In genomic region chr16:89701425-89702406, GRCh38 we compare ENCODE assay signal across 8 cellular contexts. TPM values are rescaled to one million over a fixed set of nuclear protein-coding genes. Genes with fewer than 3 reads are reported as not detected.
A peak's percentile ranks its signal among the peaks of the same experiment; 100 is the strongest.
DNase-seq lines count a peak whose midpoint lies in the region; ATAC-seq and TF ChIP-seq lines count a peak whose summit lies in the region.

Gene SPATA2L (minus strand): TSS chr16:89701705. CDS start chr16:89701232, 473 bp downstream.

- ATAC-seq in stimulated activated naive CD8-positive, alpha-beta T cell treated with anti-CD3 and anti-CD28 coated beads, Interleukin-15, amount 100 ng/mL, for 72 hours = peak; percentile 80

- H3K4me3 ChIP-seq in GM23248 (peak within 1 kb of the TSS; percentile 85), fibroblast of the aortic adventitia (ENCODE audit: low read depth, low read length) (peak within 1 kb of the TSS; percentile 80)

- H3K79me2 ChIP-seq in GM23248 (ENCODE audit: insufficient read depth) = no peaks in the 10 kb centered on the region

- no peak within 1 kb of the TSS for H3K27ac Mint-ChIP-seq in nephron progenitor cell
- peak within 1 kb of the TSS; percentile 46 to 80 for H3K27ac Mint-ChIP-seq in stimulated activated naive CD8-positive, alpha-beta T cell treated with anti-CD3 and anti-CD28 coated beads, Interleukin-15, amount 100 ng/mL, for 72 hours

- no peaks in the 10 kb centered on the region; the same call in 1 of the 2 replicates for H3K36me3 ChIP-seq in GM23248 (ENCODE audit: low read depth)

- peaks cover 20% of the 10 kb centered on the region for H3K4me1 Mint-ChIP-seq in nephron progenitor cell
- peaks cover 35% of the 10 kb centered on the region for H3K4me1 Mint-ChIP-seq in stimulated activated naive CD8-positive, alpha-beta T cell treated with anti-CD3 and anti-CD28 coated beads, Interleukin-15, amount 100 ng/mL, for 72 hours

- TF ChIP-seq CTCF in fibroblast of the aortic adventitia (IDR thresholded peaks at IDR 0.05; ENCODE audit: insufficient read depth, low read length) (peak; percentile 24), nephron progenitor cell (IDR thresholded peaks at IDR 0.05) (no peak)

- H4K20me1 ChIP-seq in GM23248 (ENCODE audit: insufficient read depth) = no peaks in the 10 kb centered on the region

- no peaks in the 10 kb centered on the region for H3K9me3 ChIP-seq in GM23248 (ENCODE audit: low read depth)

- DNase-seq in ELR (ENCODE audit: low read depth) (peak; percentile 88), GM23248 (peak; percentile 88), LHCN-M2 (ENCODE audit: low read depth) (peak; percentile 55), RPMI8226 (peak; percentile 95), fibroblast of the aortic adventitia (ENCODE audit: low read depth) (peak; percentile 59), nephron progenitor cell (peak; percentile 96)
- peak; percentile 97 for DNase-seq in activated T-helper 9 cell treated with anti-CD3 and anti-CD28 coated beads, Interleukin-2, amount 50 U/mL, for 16 hours (ENCODE audit: low read depth)
- peak; percentile 98 to 99 for DNase-seq in stimulated activated naive CD8-positive, alpha-beta T cell treated with anti-CD3 and anti-CD28 coated beads, Interleukin-15, amount 100 ng/mL, for 72 hours

- peak within 1 kb of the TSS; percentile 82 for H2AFZ ChIP-seq in GM23248

- WGBS in GM23248 (ENCODE audit: low coverage in 1 of 2, low lambda C conversion rate in 2 of 2, missing lambda C conversion rate in 2 of 2), 2 experiments = 4% methylated on average over 81 to 83 of the region's 97 CpGs

- peak within 1 kb of the TSS; percentile 78 for H3K4me3 Mint-ChIP-seq in nephron progenitor cell
- H3K4me3 Mint-ChIP-seq in stimulated activated naive CD8-positive, alpha-beta T cell treated with anti-CD3 and anti-CD28 coated beads, Interleukin-15, amount 100 ng/mL, for 72 hours = peak within 1 kb of the TSS; percentile 86 to 87

- peaks cover 10% of the 10 kb centered on the region for H3K4me1 ChIP-seq in GM23248 (ENCODE audit: insufficient read depth)

- H3F3A ChIP-seq in GM23248 (ENCODE audit: insufficient read depth) = 0 out of 2 replicates have a peak, but pooled peaks cover 4% of the 10 kb centered on the region

- H3K36me3 Mint-ChIP-seq in nephron progenitor cell (ENCODE audit: low read depth) = peaks cover 6% of the 10 kb centered on the region

- in situ Hi-C loops in GM23248 (cut with MboI) = no loop called here

- peaks cover 27% of the 10 kb centered on the region for H3K27me3 Mint-ChIP-seq in nephron progenitor cell (ENCODE audit: low read depth, poor library complexity)
- H3K27me3 Mint-ChIP-seq in stimulated activated naive CD8-positive, alpha-beta T cell treated with anti-CD3 and anti-CD28 coated beads, Interleukin-15, amount 100 ng/mL, for 72 hours = no peaks in the 10 kb centered on the region

- peak within 1 kb of the TSS; percentile 97 for H3K4me2 ChIP-seq in GM23248 (ENCODE audit: unreplicated experiment)

- H3K9me3 Mint-ChIP-seq in nephron progenitor cell = no peaks in the 10 kb centered on the region
- H3K9me3 Mint-ChIP-seq in stimulated activated naive CD8-positive, alpha-beta T cell treated with anti-CD3 and anti-CD28 coated beads, Interleukin-15, amount 100 ng/mL, for 72 hours = no peaks in the 10 kb centered on the region

- peak within 1 kb of the TSS; percentile 71 for H3K27ac ChIP-seq in GM23248

- no peaks in the 10 kb centered on the region for H3K27me3 ChIP-seq in GM23248 (replicated peaks; ENCODE audit: insufficient read depth)

- peak within 1 kb of the TSS; percentile 84 for H3K9ac ChIP-seq in GM23248

- no peaks in the 10 kb centered on the region for H3K9me2 ChIP-seq in GM23248 (ENCODE audit: insufficient read depth)

RNA-seq across cellular contexts. Expression of gene SPATA2L, which starts in this region (rescaled TPM):
- total RNA-seq in GM23248 (2014; rRNA removed; shearing (Covaris generic)) = 19.2 and 27.5 TPM in 2 replicates
- 10.3 and 12.7 TPM in 2 replicates for polyA plus RNA-seq in GM23248 (2016; fragmentation: Nextera tagmentation; extraction: Ambion mirVana)
- 13.7 and 17.9 TPM in 2 replicates for total RNA-seq in LHCN-M2 (2014; rRNA removed)
- polyA plus RNA-seq in LHCN-M2 (2012) = 7.5 TPM
- 10.1 and 22.7 TPM in 2 replicates for total RNA-seq in fibroblast of the aortic adventitia (ENCODE audit: low replicate concordance)

Comparison
In these comparisons a context has a peak if more than half of its experiments do, and no peak if none do; other contexts are left out.
1. Peak in every context shown above with its lines: DNase-seq, ATAC-seq, H3K4me3 ChIP-seq and H3K27ac ChIP-seq.